ENCODE assay signal across 8 cellular contexts in the genomic region with DNA sequence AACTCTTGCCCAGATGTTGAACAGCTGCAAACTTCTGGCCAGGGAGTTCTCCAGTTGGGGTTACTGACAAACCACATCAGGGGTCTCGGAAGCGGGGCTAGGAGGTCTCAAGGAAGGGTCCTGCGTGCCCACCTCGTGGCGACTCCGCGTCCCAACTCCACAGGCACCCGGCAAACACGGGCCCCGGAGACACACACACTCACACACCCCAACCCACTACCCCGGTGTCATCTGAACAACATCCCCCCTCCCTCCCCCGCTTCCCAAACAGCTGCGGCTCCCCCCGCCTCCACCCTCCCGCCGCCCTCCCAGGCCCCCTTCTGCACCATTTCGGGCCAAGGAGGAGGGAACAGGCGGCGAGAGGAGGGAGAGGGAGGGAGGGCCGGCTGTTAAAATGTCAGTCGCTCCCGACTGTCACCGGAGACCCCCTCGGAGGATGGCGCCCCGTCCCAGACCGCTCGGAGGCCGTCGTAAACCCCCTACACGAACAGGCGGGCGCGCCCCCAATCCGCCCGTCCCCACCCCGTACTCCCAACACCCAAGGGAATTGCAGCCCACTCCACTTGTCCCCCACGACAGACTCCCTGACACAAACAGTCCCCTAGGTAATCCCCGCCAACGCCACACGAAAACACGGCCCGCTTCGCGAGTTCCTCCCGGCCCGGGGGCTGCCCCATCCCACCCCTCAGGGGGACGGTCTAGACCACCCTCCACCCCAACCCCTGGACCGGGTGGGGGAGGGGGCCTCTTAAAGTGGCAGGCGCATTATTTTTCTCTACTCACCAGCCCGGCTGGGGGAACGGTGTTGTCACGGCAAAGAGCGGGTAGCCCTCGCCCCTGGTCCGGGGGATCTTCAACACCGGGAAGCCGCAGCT. TPM values are rescaled to one million over a fixed set of nuclear protein-coding genes. Genes with fewer than 3 reads are reported as not detected.
A peak's percentile ranks its signal among the peaks of the same experiment; 100 is the strongest.
DNase-seq lines count a peak whose midpoint lies in the region; ATAC-seq, FAIRE-seq and TF ChIP-seq lines count a peak whose summit lies in the region.

No MANE protein-coding gene starts in this region.

- H3K9me3 ChIP-seq in SK-N-MC (ENCODE audit: low read depth, low read length) (no peaks in the 10 kb centered on the region), mammary epithelial cell (replicated peaks; ENCODE audit: insufficient read depth, low read length) (no peaks in the 10 kb centered on the region), keratinocyte (ENCODE audit: control insufficient read depth, low read depth, low read length) (no peaks in the 10 kb centered on the region)

- FAIRE-seq in keratinocyte (lab: Jason Lieb, UNC), result no peak

- H4K20me1 ChIP-seq in mammary epithelial cell (ENCODE audit: insufficient read depth, low read length) (no peaks in the 10 kb centered on the region), keratinocyte (ENCODE audit: control insufficient read depth, extremely low read depth, insufficient read depth, low read length) (peaks cover 25% of the 10 kb centered on the region)

- TF ChIP-seq CTCF in mammary epithelial cell (conservative IDR thresholded peaks at IDR 0.05 in 1 of 2, IDR thresholded peaks at IDR 0.05 in 1 of 2; ENCODE audit: extremely low read depth in 1 of 2, insufficient read depth in 1 of 2, low read depth in 1 of 2, low read length in 2 of 2), result no peak
- TF ChIP-seq CTCF in keratinocyte (optimal IDR thresholded peaks at IDR 0.05 in 1 of 3, IDR thresholded peaks at IDR 0.05 in 1 of 3, conservative IDR thresholded peaks at IDR 0.05 in 1 of 3; ENCODE audit: extremely low read depth in 1 of 3, insufficient read depth in 2 of 3, low read length in 3 of 3), result no peak

- H3K4me2 ChIP-seq in mammary epithelial cell (ENCODE audit: insufficient read depth, low read depth, low read length), result peak overlapping the region; percentile 95
- H3K4me2 ChIP-seq in keratinocyte (ENCODE audit: control insufficient read depth, extremely low read depth, insufficient read depth, low read depth, low read length), result peak overlapping the region; percentile 100

- CTCF ChIA-PET in mammary epithelial cell (lab: Charles Lee; ENCODE audit: low non-redundant PET), result interaction anchor here (0.6 to 0.8 kb wide), 2 partner anchors 19 to 39 kb away, joined by 4 to 8 read pairs; no protein-coding TSS in a partner anchor

- intact Hi-C loops in mammary epithelial cell (cut with micrococcal nuclease), result loop anchor here (2.0 to 10.0 kb wide), 4 partner anchors 43 to 245 kb away; partner anchors contain the start of genes IQGAP3 and MRPL24

- H3K9me1 ChIP-seq in keratinocyte (ENCODE audit: control insufficient read depth, extremely low read depth, insufficient read depth, low read length), result peaks cover 14% of the 10 kb centered on the region

- WGBS in mammary epithelial cell (ENCODE audit: low coverage, missing lambda C conversion rate), result 4% methylated on average over 19 of the region's 58 CpGs

- H3K9ac ChIP-seq in SK-N-MC (ENCODE audit: insufficient read length), result peak overlapping the region; percentile 95
- H3K9ac ChIP-seq in mammary epithelial cell (ENCODE audit: insufficient read depth, low read length), result peak overlapping the region; percentile 91
- H3K9ac ChIP-seq in keratinocyte (ENCODE audit: control insufficient read depth, extremely low read depth, insufficient read depth, low read length), result peak overlapping the region; percentile 97

- H3K4me3 ChIP-seq in SK-N-MC, result peak overlapping the region; percentile 90
- peak overlapping the region; percentile 75 to 95 (median 84) for H3K4me3 ChIP-seq in mammary epithelial cell (replicated peaks in 1 of 3; ENCODE audit: insufficient read depth in 1 of 3, low read depth in 2 of 3, low read length in 3 of 3)
- H3K4me3 ChIP-seq in keratinocyte (ENCODE audit: control insufficient read depth in 2 of 3, extremely low read depth in 1 of 3, insufficient read depth in 2 of 3, low read depth in 1 of 3, low read length in 3 of 3), result peak overlapping the region; percentile 86 to 99 (median 91)

- H3K27ac ChIP-seq in SK-N-MC, result peak overlapping the region; percentile 94
- peak overlapping the region; percentile 83 for H3K27ac ChIP-seq in mammary epithelial cell (ENCODE audit: insufficient read depth, low read depth, low read length)
- H3K27ac ChIP-seq in keratinocyte (ENCODE audit: control insufficient read depth, insufficient read depth, low read length), result peak overlapping the region; percentile 98

- in situ Hi-C loops in mammary epithelial cell (cut with MboI; ENCODE audit: low sequenced_read_pairs in 2 of 2), result no loop called here

- H3K4me1 ChIP-seq in mammary epithelial cell (ENCODE audit: insufficient read depth, low read length), result peaks cover 55% of the 10 kb centered on the region
- peaks cover 66% of the 10 kb centered on the region for H3K4me1 ChIP-seq in keratinocyte (ENCODE audit: control insufficient read depth, extremely low read depth, insufficient read depth, low read length)

- peak; percentile 0 for ATAC-seq in HG02571 (IDR thresholded peaks at IDR 0.05; ENCODE audit: unreplicated experiment)

- dilution Hi-C loops in mammary epithelial cell (cut with HindIII; ENCODE audit: low sequenced_read_pairs) (no loop called here), keratinocyte (cut with MboI; ENCODE audit: extremely low pct_ligation_motif_present, low sequenced_read_pairs) (no loop called here)

- TSS peak; percentile 88 for BruUV-seq in mammary epithelial cell (replicated peaks; lab: Mats Ljungman, UMichigan)

- peaks cover 57% of the 10 kb centered on the region for H3K79me2 ChIP-seq in mammary epithelial cell (ENCODE audit: insufficient read depth, low read length)
- peaks cover 54% of the 10 kb centered on the region for H3K79me2 ChIP-seq in keratinocyte (ENCODE audit: control insufficient read depth, insufficient read depth, low read length)

- peak overlapping the region; percentile 57 for H2AFZ ChIP-seq in mammary epithelial cell (ENCODE audit: low read depth, low read length)
- no peak overlapping the region for H2AFZ ChIP-seq in keratinocyte (ENCODE audit: control insufficient read depth, low read length)

- H3K27me3 ChIP-seq in mammary epithelial cell (ENCODE audit: insufficient read depth, low read length) (no peaks in the 10 kb centered on the region), keratinocyte (ENCODE audit: control insufficient read depth, extremely low read depth, insufficient read depth, low read length) (no peaks in the 10 kb centered on the region)

- DNase-seq in CD1c-positive myeloid dendritic cell (ENCODE audit: extremely low spot score) (peak; percentile 39), SK-N-MC (ENCODE audit: low read depth, low spot score) (no peak), mammary epithelial cell (no peak), keratinocyte (ENCODE audit: low read depth, low spot score) (no peak), mucosa of gallbladder (ENCODE audit: low spot score) (no peak), kidney glomerular epithelial cell (lab: John Stamatoyannopoulos, UW) (no peak)
- peak; percentile 45 to 66 for DNase-seq in stimulated activated CD4-positive, alpha-beta T cell treated with anti-CD3 and anti-CD28 coated beads, Interleukin-2, amount 100 ng/mL, for 24 hours

- H3K36me3 ChIP-seq in SK-N-MC (ENCODE audit: insufficient read depth, low read length), result no peaks in the 10 kb centered on the region
- H3K36me3 ChIP-seq in mammary epithelial cell (ENCODE audit: insufficient read depth, low read length), result no peaks in the 10 kb centered on the region
- H3K36me3 ChIP-seq in keratinocyte (ENCODE audit: control insufficient read depth in 2 of 2, extremely low read depth in 1 of 2, insufficient read depth in 2 of 2, low read length in 2 of 2), result peaks cover 4 to 13% of the 10 kb centered on the region in 2 experiments

RNA-seq across cellular contexts. Expression of gene MEF2D, which starts 0.6 kb away (rescaled TPM):
- total RNA-seq in mammary epithelial cell, result 10 to 100 TPM in 1 of 2 donors, 1 to 10 TPM in 1; 9.2 to 34.3 TPM
- 11.4 TPM for polyA plus RNA-seq in mammary epithelial cell
- polyA minus RNA-seq in mammary epithelial cell, result 9.6 TPM
- polyA plus RNA-seq in keratinocyte, result 8.7 to 11.5 TPM (median 9.3 TPM) in 3 replicates
- polyA plus RNA-seq in keratinocyte (2011; ENCODE audit: low read depth), result 13.9 TPM
- 9.2 and 17.8 TPM in 2 replicates for polyA plus RNA-seq in keratinocyte (2011; cell fraction: cytosol; rRNA removed)
- 32.8 and 43.7 TPM in 2 replicates for polyA plus RNA-seq in keratinocyte (2011; cell fraction: nucleus; rRNA removed)
- 19.5 and 20.9 TPM in 2 replicates for polyA plus RNA-seq in keratinocyte (2012; ENCODE audit: low replicate concordance)
- 7.3 to 38.8 TPM (median 10.3 TPM) in 3 replicates for polyA minus RNA-seq in keratinocyte
- 25.7 TPM for polyA minus RNA-seq in keratinocyte (2011; cell fraction: cytosol; rRNA and poly(A)+ RNA removed)
- 18.3 and 27.6 TPM in 2 replicates for polyA minus RNA-seq in keratinocyte (2011; cell fraction: nucleus; rRNA and poly(A)+ RNA removed)
- total RNA-seq in mucosa of gallbladder, result 57.8 TPM

Comparison
In these comparisons a context has a peak if more than half of its experiments do, and no peak if none do; other contexts are left out.
1. DNase-seq: peak in CD1c-positive myeloid dendritic cell (single experiment) and stimulated activated CD4-positive, alpha-beta T cell treated with anti-CD3 and anti-CD28 coated beads, Interleukin-2, amount 100 ng/mL, for 24 hours (2 of 2); none in SK-N-MC (single experiment), mammary epithelial cell (single experiment), keratinocyte (single experiment), mucosa of gallbladder (single experiment) and kidney glomerular epithelial cell (single experiment).
2. Peak in every context shown above with its lines, with median percentiles within 50 percentile points of each other: H3K27ac ChIP-seq, H3K4me3 ChIP-seq and H3K9ac ChIP-seq.